ENCODE assay signal across 17 cellular contexts in genomic region chr6:53692172-53692571, GRCh38. TPM values are rescaled to one million over a fixed set of nuclear protein-coding genes. Genes with fewer than 3 reads are reported as not detected.
DNase-seq lines count a peak whose midpoint lies in the region; ATAC-seq and TF ChIP-seq lines count a peak whose summit lies in the region.
"Had no signal": no experiment of that assay in that cellular context is flagged by ENCODE, and none has a peak within 500 bp of the region (broad histone marks: within the 10 kb centered on the region; RNA-seq: fewer than 3 reads in every experiment).

No MANE protein-coding gene starts in this region.

- no peaks in the 10 kb centered on the region for H3K4me1 ChIP-seq in foreskin keratinocyte

- no peaks in the 10 kb centered on the region for H3K36me3 Mint-ChIP-seq in stimulated activated memory B cell treated with anti-CD40 and anti-IgM and Interleukin-4, amounts not matched to agents 10 μg/mL and 1 μg/mL and 100 μg/mL, for 72 hours

- no peak overlapping the region for H3K4me3 Mint-ChIP-seq in stimulated activated memory B cell treated with anti-CD40 and anti-IgM and Interleukin-4, amounts not matched to agents 10 μg/mL and 1 μg/mL and 100 μg/mL, for 72 hours

- H3K27me3 Mint-ChIP-seq in stimulated activated memory B cell treated with anti-CD40 and anti-IgM and Interleukin-4, amounts not matched to agents 10 μg/mL and 1 μg/mL and 100 μg/mL, for 72 hours: no peaks in the 10 kb centered on the region

- DNase-seq in SIG-M5 treated with dmso at 0.1 percent for 504 hours (lab: John Stamatoyannopoulos, UW; ENCODE audit: unreplicated experiment) (peak; percentile 2), SIG-M5 (lab: John Stamatoyannopoulos, UW) (no peak), foreskin keratinocyte (no peak), RKO (ENCODE audit: low spot score) (no peak), NCI-H69 (lab: John Stamatoyannopoulos, UW) (no peak)
- DNase-seq: KBM-7, left cardiac atrium, NCI-H1048, NCI-H2107, NCI-H524 treated with DMSO at 0.1 percent for 48 hours had no signal

- H3K27me3 ChIP-seq in foreskin keratinocyte: no peaks in the 10 kb centered on the region

- H3K9me3 Mint-ChIP-seq in stimulated activated memory B cell treated with anti-CD40 and anti-IgM and Interleukin-4, amounts not matched to agents 10 μg/mL and 1 μg/mL and 100 μg/mL, for 72 hours: no peaks in the 10 kb centered on the region
- H3K9me3 Mint-ChIP-seq: activated T-helper 2 cell treated with anti-CD3 and anti-CD28 coated beads, Interferon-gamma antibody, Interleukin-2, Interleukin-4, amounts not matched to agents 10 μg/mL and 5 μg/mL and 100 μg/mL, durations not matched to agents 14 hours and 24 hours and 36 hours had no signal

- peaks cover 9% of the 10 kb centered on the region for H3K4me1 Mint-ChIP-seq in stimulated activated memory B cell treated with anti-CD40 and anti-IgM and Interleukin-4, amounts not matched to agents 10 μg/mL and 1 μg/mL and 100 μg/mL, for 72 hours

- no peak overlapping the region for H3K27ac ChIP-seq in foreskin keratinocyte
- H3K27ac ChIP-seq: epithelial cell of prostate, SK-N-MC had no signal

- TF ChIP-seq CTCF in foreskin keratinocyte (conservative IDR thresholded peaks at IDR 0.05): no peak

- ATAC-seq in GM21786 (IDR thresholded peaks at IDR 0.05; ENCODE audit: unreplicated experiment) (peak; percentile 28), HG03457 (IDR thresholded peaks at IDR 0.05; ENCODE audit: unreplicated experiment) (peak; percentile 39), foreskin keratinocyte (no peak)
- no peak for ATAC-seq in stimulated activated memory B cell treated with anti-CD40 and anti-IgM and Interleukin-4, amounts not matched to agents 10 μg/mL and 1 μg/mL and 100 μg/mL, for 72 hours

- H3K27ac Mint-ChIP-seq in stimulated activated memory B cell treated with anti-CD40 and anti-IgM and Interleukin-4, amounts not matched to agents 10 μg/mL and 1 μg/mL and 100 μg/mL, for 72 hours: peak overlapping the region; percentile 0
- H3K27ac Mint-ChIP-seq: activated T-helper 2 cell treated with anti-CD3 and anti-CD28 coated beads, Interferon-gamma antibody, Interleukin-2, Interleukin-4, amounts not matched to agents 10 μg/mL and 5 μg/mL and 100 μg/mL, durations not matched to agents 14 hours and 24 hours and 36 hours had no signal

RNA-seq across cellular contexts. Expression of gene KLHL31, which starts 26.6 kb away (rescaled TPM):
- total RNA-seq in foreskin keratinocyte: 0.10 and 0.18 TPM in 2 replicates
- 0.03 and 0.04 TPM in 2 replicates for polyA plus RNA-seq in foreskin keratinocyte
- total RNA-seq: A172 had no signal

Comparison
In these comparisons a context has a peak if more than half of its experiments do, and no peak if none do; other contexts are left out.
1. ATAC-seq: peak in GM21786 (single experiment) and HG03457 (single experiment); none in stimulated activated memory B cell treated with anti-CD40 and anti-IgM and Interleukin-4, amounts not matched to agents 10 μg/mL and 1 μg/mL and 100 μg/mL, for 72 hours (single experiment) and foreskin keratinocyte (single experiment).